ENCODE assay signal across 26 cellular contexts in genomic region chr16:49618955-49619354, GRCh38.
"Had no signal": no experiment of that assay in that cellular context is flagged by ENCODE, and none has a peak within 500 bp of the region (broad histone marks: within the 10 kb centered on the region; RNA-seq: fewer than 3 reads in every experiment).

No MANE protein-coding gene starts in this region.

- H3K36me3 Mint-ChIP-seq: activated CD4-positive, alpha-beta memory T cell treated with anti-CD3 and anti-CD28 coated beads for 36 hours; activated naive CD4-positive, alpha-beta T cell treated with anti-CD3 and anti-CD28 coated beads, Interleukin-2, amount 50 U/mL, for 72 hours; T-cell had no signal

- H3K9me3 Mint-ChIP-seq: activated B cell treated with CpG ODN at 0.5 μM for 24 hours; activated CD4-positive, alpha-beta memory T cell treated with anti-CD3 and anti-CD28 coated beads for 36 hours; activated CD4-positive, alpha-beta T cell treated with anti-CD3 and anti-CD28 coated beads, Interleukin-2, amount 10 ng/mL, durations not matched to agents 24 days and 14 days; activated naive CD4-positive, alpha-beta T cell treated with anti-CD3 and anti-CD28 coated beads, Interleukin-2, amount 50 U/mL, for 72 hours; activated naive CD8-positive, alpha-beta T cell treated with anti-CD3 and anti-CD28 coated beads, Interleukin-2, amount 50 U/mL, for 24 hours; activated T-cell treated with anti-CD3 and anti-CD28 coated beads, Interleukin-2, amount 50 U/mL, for 4 hours; T-cell had no signal

- FAIRE-seq: astrocyte, TTC549 had no signal

- DNase-seq: activated B cell treated with CpG ODN at 0.5 μM for 24 hours; activated CD4-positive, alpha-beta memory T cell treated with anti-CD3 and anti-CD28 coated beads for 36 hours; activated CD4-positive, alpha-beta T cell treated with anti-CD3 and anti-CD28 coated beads for 1 hour; activated CD4-positive, alpha-beta T cell treated with anti-CD3 and anti-CD28 coated beads, Interleukin-2, amount 10 ng/mL, durations not matched to agents 24 days and 14 days; activated effector memory CD4-positive, alpha-beta T cell treated with anti-CD3 and anti-CD28 coated beads, Interleukin-2, amount 50 U/mL, for 16 hours; activated naive CD4-positive, alpha-beta T cell treated with Interleukin-2 at 50 U/mL for 16 hours; activated naive CD8-positive, alpha-beta T cell treated with anti-CD3 and anti-CD28 coated beads, Interleukin-2, amount 50 U/mL, for 24 hours; activated T-cell treated with anti-CD3 and anti-CD28 coated beads, Interleukin-2, amount 50 U/mL, for 4 hours; amniotic stem cell; Karpas-422; NCI-H1048; NCI-H146; NCI-H1930; NCI-H2171 treated with DMSO at 0.1 percent for 48 hours; NCI-H226; NCI-H526 treated with DMSO at 0.1 percent for 48 hours; NCI-H82; SIG-M5; T-cell; T-helper 2 cell; T1000 had no signal

- H3K27me3 ChIP-seq: cardiac muscle cell had no signal

- H3K4me3 ChIP-seq: cardiac muscle cell had no signal

- H3K27ac Mint-ChIP-seq: activated B cell treated with CpG ODN at 0.5 μM for 24 hours; activated CD4-positive, alpha-beta memory T cell treated with anti-CD3 and anti-CD28 coated beads for 36 hours; activated CD4-positive, alpha-beta T cell treated with anti-CD3 and anti-CD28 coated beads, Interleukin-2, amount 10 ng/mL, durations not matched to agents 24 days and 14 days; activated naive CD4-positive, alpha-beta T cell treated with anti-CD3 and anti-CD28 coated beads, Interleukin-2, amount 50 U/mL, for 72 hours; activated naive CD8-positive, alpha-beta T cell treated with anti-CD3 and anti-CD28 coated beads, Interleukin-2, amount 50 U/mL, for 24 hours; brain; T-cell had no signal

- H3K4me1 Mint-ChIP-seq: activated B cell treated with CpG ODN at 0.5 μM for 24 hours; activated CD4-positive, alpha-beta T cell treated with anti-CD3 and anti-CD28 coated beads, Interleukin-2, amount 10 ng/mL, durations not matched to agents 24 days and 14 days; activated naive CD8-positive, alpha-beta T cell treated with anti-CD3 and anti-CD28 coated beads, Interleukin-2, amount 50 U/mL, for 24 hours; T-cell had no signal

- H3K36me3 ChIP-seq: cardiac muscle cell had no signal

- H3K4me3 Mint-ChIP-seq: activated B cell treated with CpG ODN at 0.5 μM for 24 hours; activated CD4-positive, alpha-beta memory T cell treated with anti-CD3 and anti-CD28 coated beads for 36 hours; activated CD4-positive, alpha-beta T cell treated with anti-CD3 and anti-CD28 coated beads, Interleukin-2, amount 10 ng/mL, durations not matched to agents 24 days and 14 days; activated naive CD8-positive, alpha-beta T cell treated with anti-CD3 and anti-CD28 coated beads, Interleukin-2, amount 50 U/mL, for 24 hours; activated T-cell treated with anti-CD3 and anti-CD28 coated beads, Interleukin-2, amount 50 U/mL, for 4 hours; brain; T-cell had no signal

- ATAC-seq: activated naive CD4-positive, alpha-beta T cell treated with anti-CD3 and anti-CD28 coated beads, Interleukin-2, amount 50 U/mL, for 72 hours; activated naive CD8-positive, alpha-beta T cell treated with anti-CD3 and anti-CD28 coated beads, Interleukin-2, amount 50 U/mL, for 24 hours; activated T-cell treated with anti-CD3 and anti-CD28 coated beads, Interleukin-2, amount 50 U/mL, for 4 hours; T-cell had no signal

- H3K27me3 Mint-ChIP-seq: activated B cell treated with CpG ODN at 0.5 μM for 24 hours; activated CD4-positive, alpha-beta memory T cell treated with anti-CD3 and anti-CD28 coated beads for 36 hours; activated CD4-positive, alpha-beta T cell treated with anti-CD3 and anti-CD28 coated beads, Interleukin-2, amount 10 ng/mL, durations not matched to agents 24 days and 14 days; activated naive CD8-positive, alpha-beta T cell treated with anti-CD3 and anti-CD28 coated beads, Interleukin-2, amount 50 U/mL, for 24 hours had no signal
